8 cellular contexts compared by ENCODE assay signal in the genomic region with DNA sequence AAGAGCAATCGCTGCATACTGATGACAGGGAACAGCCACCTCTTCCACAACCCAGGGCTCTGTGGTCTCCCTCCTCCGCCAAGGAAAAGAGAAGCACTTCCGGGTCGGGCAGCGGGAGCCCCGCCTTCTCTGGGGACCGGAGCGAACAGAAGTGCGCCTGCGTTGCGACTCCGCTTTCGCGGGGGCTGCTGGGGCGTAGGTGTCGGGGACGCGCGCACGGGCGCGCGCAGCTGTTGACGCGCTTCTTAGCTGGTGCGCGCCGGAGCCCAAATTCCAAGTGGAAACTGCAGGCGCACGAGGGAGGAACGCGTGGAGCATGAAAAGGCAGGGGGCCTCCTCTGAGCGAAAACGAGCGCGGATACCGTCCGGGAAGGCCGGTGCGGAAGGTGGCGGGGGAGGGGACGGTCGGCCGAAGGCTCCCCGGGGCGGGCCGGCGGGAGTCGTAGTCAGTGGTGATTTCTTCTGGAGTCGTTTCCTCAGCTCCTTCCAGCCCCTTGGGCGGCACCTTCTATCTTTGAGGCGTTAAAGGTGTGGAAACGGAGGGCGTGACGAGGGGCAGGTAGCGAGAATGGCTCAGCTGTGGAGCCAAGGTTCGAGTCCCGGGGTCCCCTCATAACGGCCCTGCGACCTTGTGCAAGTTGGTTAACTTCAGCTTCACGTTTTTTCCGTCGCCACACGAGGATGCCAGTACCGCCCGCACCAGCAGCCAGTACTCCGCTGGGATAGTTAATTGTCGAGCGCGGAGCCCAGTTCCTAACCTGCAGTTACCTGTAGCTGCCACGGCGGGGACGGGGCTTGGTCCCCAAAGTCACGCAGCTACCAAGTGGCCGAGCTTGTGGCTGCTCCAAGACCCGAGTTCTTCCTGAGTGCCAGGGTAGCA. TPM values are rescaled to one million over a fixed set of nuclear protein-coding genes. Genes with fewer than 3 reads are reported as not detected.
DNase-seq lines count a peak whose midpoint lies in the region; ATAC-seq and TF ChIP-seq lines count a peak whose summit lies in the region.

A gene (minus strand): TSS at position 95 of the 880 bp plus-strand sequence. CDS start 78 bp downstream, at position 17.
A gene with protein sequence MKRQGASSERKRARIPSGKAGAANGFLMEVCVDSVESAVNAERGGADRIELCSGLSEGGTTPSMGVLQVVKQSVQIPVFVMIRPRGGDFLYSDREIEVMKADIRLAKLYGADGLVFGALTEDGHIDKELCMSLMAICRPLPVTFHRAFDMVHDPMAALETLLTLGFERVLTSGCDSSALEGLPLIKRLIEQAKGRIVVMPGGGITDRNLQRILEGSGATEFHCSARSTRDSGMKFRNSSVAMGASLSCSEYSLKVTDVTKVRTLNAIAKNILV (plus strand): TSS at position 202 of the 880 bp plus-strand sequence. CDS start 115 bp downstream, at position 317.

- TF ChIP-seq CTCF in GM10248 (IDR thresholded peaks at IDR 0.05; ENCODE audit: control extremely low read depth, extremely low read depth, low read depth, missing control alignments) (peak; percentile 12), SK-N-SH (IDR thresholded peaks at IDR 0.05) (peak; percentile 51)

- no peaks in the 10 kb centered on the region for H3K27me3 ChIP-seq in SK-N-SH (ENCODE audit: insufficient read depth)

- no peaks in the 10 kb centered on the region for H3K9me3 ChIP-seq in SK-N-SH

- peaks cover 52% of the 10 kb centered on the region for H3K79me2 ChIP-seq in SK-N-SH (ENCODE audit: insufficient read depth)

- H3K4me2 ChIP-seq in SK-N-SH, result peak within 1 kb of the TSS; percentile 83

- CTCF ChIA-PET in GM10248 (lab: Yijun Ruan, JAX), result interaction anchor here (0.8 to 2.5 kb wide), 13 partner anchors 9 to 314 kb away, joined by 3 to 13 read pairs (median 4); a partner anchor contains a TSS
- CTCF ChIA-PET in SK-N-SH (lab: Yijun Ruan, JAX), result interaction anchor here (0.6 to 1.8 kb wide), 4 partner anchors 9 to 296 kb away, joined by 3 to 7 read pairs (median 4); no protein-coding TSS in a partner anchor

- WGBS in SK-N-SH (ENCODE audit: low lambda C conversion rate), result under 1% methylated on average over 38 of the region's 76 CpGs

- H3K9me2 ChIP-seq in SK-N-SH, result no peaks in the 10 kb centered on the region

- peak within 1 kb of the TSS; percentile 89 to 91 for H3K4me3 ChIP-seq in SK-N-SH (ENCODE audit: low read depth in 2 of 2, low read length in 1 of 2)

- no peaks in the 10 kb centered on the region for H4K20me1 ChIP-seq in SK-N-SH (ENCODE audit: insufficient read depth)

- no peak for TF ChIP-seq EP300 in SK-N-SH (IDR thresholded peaks at IDR 0.05; ENCODE audit: borderline replicate concordance in 1 of 2, low read depth in 1 of 2, low read length in 1 of 2)

- H3K4me1 ChIP-seq in SK-N-SH (ENCODE audit: control insufficient read depth in 1 of 2, insufficient read depth in 2 of 2, low read depth in 1 of 2, low read length in 1 of 2), result peaks cover 0 to 9% of the 10 kb centered on the region in 2 experiments; a peak in 3 of 4 replicates

- peak within 1 kb of the TSS; percentile 84 to 91 for H3K27ac ChIP-seq in SK-N-SH (ENCODE audit: low read depth in 2 of 2, low read length in 1 of 2)

- 0 out of 2 replicates have a peak, but pooled peaks have one; percentile 5 for TF ChIP-seq RAD21 in SK-N-SH (IDR thresholded peaks at IDR 0.05; ENCODE audit: low read length)

- POLR2A ChIA-PET in GM10248 (lab: Yijun Ruan, JAX), result interaction anchor here (0.6 to 1.2 kb wide), 2 partner anchors 18 to 250 kb away, joined by 3 read pairs; no protein-coding TSS in a partner anchor
- POLR2A ChIA-PET in SK-N-SH (lab: Yijun Ruan, JAX), result interaction anchor here (0.6 to 1.0 kb wide), 4 partner anchors 9 to 302 kb away, joined by 3 to 6 read pairs (median 5); a partner anchor contains a TSS

- peak; percentile 88 for ATAC-seq in HG02588 (IDR thresholded peaks at IDR 0.05; ENCODE audit: unreplicated experiment)

- peak; percentile 96 for DNase-seq in GM10248 (ENCODE audit: extremely low spot score)
- DNase-seq in NCI-H1048 (lab: John Stamatoyannopoulos, UW), result peak; percentile 85
- DNase-seq in SK-N-SH, result peak; percentile 96
- DNase-seq in activated naive CD4-positive, alpha-beta T cell treated with anti-CD3 and anti-CD28 coated beads, Interleukin-2, amount 50 U/mL, for 16 hours, result peak; percentile 94
- DNase-seq in germinal center (ENCODE audit: low spot score), result peak; percentile 94
- peak; percentile 84 for DNase-seq in non-pigmented ciliary epithelial cell (ENCODE audit: low read depth)
- DNase-seq in superior temporal gyrus (ENCODE audit: extremely low spot score), result peak; percentile 99

- H3K36me3 ChIP-seq in SK-N-SH (replicated peaks in 1 of 2; ENCODE audit: control insufficient read depth in 1 of 2, insufficient read depth in 2 of 2, low read length in 1 of 2), result peaks cover 29 to 33% of the 10 kb centered on the region in 2 experiments

- peak within 1 kb of the TSS; percentile 82 for H3K9ac ChIP-seq in SK-N-SH

- H3F3A ChIP-seq in SK-N-SH (replicated peaks; ENCODE audit: insufficient read depth), result peaks cover 9% of the 10 kb centered on the region

- H2AFZ ChIP-seq in SK-N-SH (ENCODE audit: low read depth), result peak within 1 kb of the TSS; percentile 70

TF ChIP-seq in SK-N-SH, 30 proteins besides CTCF, POLR2A, EP300 and RAD21 (continues in another document):
- TF ChIP-seq, protein P1, sequence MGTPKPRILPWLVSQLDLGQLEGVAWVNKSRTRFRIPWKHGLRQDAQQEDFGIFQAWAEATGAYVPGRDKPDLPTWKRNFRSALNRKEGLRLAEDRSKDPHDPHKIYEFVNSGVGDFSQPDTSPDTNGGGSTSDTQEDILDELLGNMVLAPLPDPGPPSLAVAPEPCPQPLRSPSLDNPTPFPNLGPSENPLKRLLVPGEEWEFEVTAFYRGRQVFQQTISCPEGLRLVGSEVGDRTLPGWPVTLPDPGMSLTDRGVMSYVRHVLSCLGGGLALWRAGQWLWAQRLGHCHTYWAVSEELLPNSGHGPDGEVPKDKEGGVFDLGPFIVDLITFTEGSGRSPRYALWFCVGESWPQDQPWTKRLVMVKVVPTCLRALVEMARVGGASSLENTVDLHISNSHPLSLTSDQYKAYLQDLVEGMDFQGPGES (IDR thresholded peaks at IDR 0.05; ENCODE audit: low read depth, low read length), result no peak
- TF ChIP-seq YY1 (IDR thresholded peaks at IDR 0.05; ENCODE audit: low read depth) (peak; percentile 45; the same call in 1 of the 2 replicates), FOXJ3 (CRISPR knock-in tag; IDR thresholded peaks at IDR 0.05) (peak; percentile 33; the same call in 1 of the 2 replicates), RCOR1 (IDR thresholded peaks at IDR 0.05; ENCODE audit: low read length) (no peak), FOXM1 (IDR thresholded peaks at IDR 0.05; ENCODE audit: low read depth) (no peak), ELF1 (IDR thresholded peaks at IDR 0.05) (peak; percentile 87), NRF1 (IDR thresholded peaks at IDR 0.05; ENCODE audit: low read depth, low read length) (peak; percentile 87), MXI1 (IDR thresholded peaks at IDR 0.05; ENCODE audit: low read depth, low read length) (peak; percentile 96), FOSL2 (IDR thresholded peaks at IDR 0.05; ENCODE audit: borderline replicate concordance, low read depth) (no peak), RXRA (IDR thresholded peaks at IDR 0.05; ENCODE audit: borderline replicate concordance, low read depth) (no peak), MEF2A (IDR thresholded peaks at IDR 0.05; ENCODE audit: borderline replicate concordance, low read depth) (no peak), POLR2AphosphoS5 (IDR thresholded peaks at IDR 0.05; ENCODE audit: low read depth, low read length) (peak; percentile 97), RFX5 (IDR thresholded peaks at IDR 0.05; ENCODE audit: low read length) (no peak), GATA2 (CRISPR knock-in tag; IDR thresholded peaks at IDR 0.05) (no peak), EZH2phosphoT487 (IDR thresholded peaks at IDR 0.05; ENCODE audit: borderline replicate concordance, low read depth) (no peak), GABPA (IDR thresholded peaks at IDR 0.05; ENCODE audit: low read depth) (peak; percentile 87), CHD2 (IDR thresholded peaks at IDR 0.05; ENCODE audit: low read length, partially characterized antibody) (peak; percentile 73)
- TF ChIP-seq, protein P2, sequence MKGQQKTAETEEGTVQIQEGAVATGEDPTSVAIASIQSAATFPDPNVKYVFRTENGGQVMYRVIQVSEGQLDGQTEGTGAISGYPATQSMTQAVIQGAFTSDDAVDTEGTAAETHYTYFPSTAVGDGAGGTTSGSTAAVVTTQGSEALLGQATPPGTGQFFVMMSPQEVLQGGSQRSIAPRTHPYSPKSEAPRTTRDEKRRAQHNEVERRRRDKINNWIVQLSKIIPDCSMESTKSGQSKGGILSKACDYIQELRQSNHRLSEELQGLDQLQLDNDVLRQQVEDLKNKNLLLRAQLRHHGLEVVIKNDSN (IDR thresholded peaks at IDR 0.05; ENCODE audit: borderline replicate concordance, low read depth), result no peak
- TF ChIP-seq, protein P3, sequence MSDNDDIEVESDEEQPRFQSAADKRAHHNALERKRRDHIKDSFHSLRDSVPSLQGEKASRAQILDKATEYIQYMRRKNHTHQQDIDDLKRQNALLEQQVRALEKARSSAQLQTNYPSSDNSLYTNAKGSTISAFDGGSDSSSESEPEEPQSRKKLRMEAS (IDR thresholded peaks at IDR 0.05; ENCODE audit: low read depth), result peak; percentile 79; the same call in 1 of the 2 replicates
- TF ChIP-seq, protein P4, sequence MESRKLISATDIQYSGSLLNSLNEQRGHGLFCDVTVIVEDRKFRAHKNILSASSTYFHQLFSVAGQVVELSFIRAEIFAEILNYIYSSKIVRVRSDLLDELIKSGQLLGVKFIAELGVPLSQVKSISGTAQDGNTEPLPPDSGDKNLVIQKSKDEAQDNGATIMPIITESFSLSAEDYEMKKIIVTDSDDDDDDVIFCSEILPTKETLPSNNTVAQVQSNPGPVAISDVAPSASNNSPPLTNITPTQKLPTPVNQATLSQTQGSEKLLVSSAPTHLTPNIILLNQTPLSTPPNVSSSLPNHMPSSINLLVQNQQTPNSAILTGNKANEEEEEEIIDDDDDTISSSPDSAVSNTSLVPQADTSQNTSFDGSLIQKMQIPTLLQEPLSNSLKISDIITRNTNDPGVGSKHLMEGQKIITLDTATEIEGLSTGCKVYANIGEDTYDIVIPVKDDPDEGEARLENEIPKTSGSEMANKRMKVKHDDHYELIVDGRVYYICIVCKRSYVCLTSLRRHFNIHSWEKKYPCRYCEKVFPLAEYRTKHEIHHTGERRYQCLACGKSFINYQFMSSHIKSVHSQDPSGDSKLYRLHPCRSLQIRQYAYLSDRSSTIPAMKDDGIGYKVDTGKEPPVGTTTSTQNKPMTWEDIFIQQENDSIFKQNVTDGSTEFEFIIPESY (IDR thresholded peaks at IDR 0.05; ENCODE audit: borderline replicate concordance, low read depth), result no peak

RNA-seq across cellular contexts. Expression of the first gene that starts in this region (rescaled TPM):
- 20.4 and 26.3 TPM in 2 replicates for polyA plus RNA-seq in SK-N-SH (2012; rRNA removed)
- 22.0 and 23.0 TPM in 2 replicates for polyA plus RNA-seq in SK-N-SH (2012; cell fraction: cytosol; rRNA removed)
- polyA plus RNA-seq in SK-N-SH (2012; cell fraction: nucleus; rRNA removed), result 34.9 and 46.3 TPM in 2 replicates

RNA-seq across cellular contexts. Expression of the second gene that starts in this region (rescaled TPM):
- polyA plus RNA-seq in SK-N-SH (2012; rRNA removed), result 19.4 and 21.1 TPM in 2 replicates
- 22.5 and 26.7 TPM in 2 replicates for polyA plus RNA-seq in SK-N-SH (2012; cell fraction: cytosol; rRNA removed)
- polyA plus RNA-seq in SK-N-SH (2012; cell fraction: nucleus; rRNA removed), result 13.4 and 20.0 TPM in 2 replicates

Comparison
In these comparisons a context has a peak if more than half of its experiments do, and no peak if none do; other contexts are left out.
1. Peak in every context shown above with its lines: DNase-seq, ATAC-seq, H3K4me3 ChIP-seq and H3K27ac ChIP-seq.